1 cellular context compared by ENCODE assay signal in the genomic region with DNA sequence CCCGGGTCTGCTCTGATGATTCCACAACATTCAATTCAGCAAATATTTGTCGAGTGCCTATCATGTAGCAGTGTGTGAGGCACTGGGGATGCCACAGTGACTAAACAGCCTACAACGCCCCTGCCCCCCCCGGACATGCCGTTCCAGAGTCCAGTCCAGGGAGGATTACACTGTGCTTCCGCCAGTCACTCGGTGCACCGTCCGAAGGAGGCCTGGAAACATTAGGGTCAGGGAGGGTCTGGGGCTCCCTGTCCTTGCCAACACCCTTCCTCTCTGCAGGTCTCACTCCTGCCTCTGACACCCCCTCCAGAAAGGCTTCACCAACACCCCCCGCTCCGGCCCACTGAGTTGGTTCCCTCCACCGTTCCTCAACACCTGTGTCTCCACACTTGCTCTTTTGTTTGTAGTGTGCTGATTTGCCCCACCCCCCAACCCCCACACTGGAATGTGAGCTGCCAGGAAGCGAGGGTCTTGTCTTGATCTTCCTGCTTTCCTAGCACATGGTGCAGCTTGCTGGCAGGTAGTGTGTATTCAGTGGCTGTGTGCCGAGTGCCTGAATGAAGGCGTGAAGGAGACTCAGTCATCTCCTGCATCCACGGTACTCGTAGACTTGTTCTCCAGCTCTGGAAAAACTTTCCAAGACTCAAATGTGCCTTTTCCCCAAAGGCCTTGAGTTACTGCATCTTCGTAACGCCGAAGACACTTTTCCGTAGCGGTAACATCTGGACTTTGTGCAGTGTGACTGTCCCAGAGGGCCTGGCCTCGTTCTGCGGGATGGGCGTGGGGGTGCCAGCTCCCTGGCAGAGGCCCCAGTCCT.
TF ChIP-seq lines count a peak whose summit lies in the region.

No MANE protein-coding gene starts in this region.

TF ChIP-seq in GM23338, 12 proteins besides CTCF, POLR2A, EP300 and RAD21 (continued from another document):
- TF ChIP-seq ZNF462 (CRISPR knock-in tag; IDR thresholded peaks at IDR 0.05) (0 out of 2 replicates have a peak, but pooled peaks have one; percentile 28), STAT1 (IDR thresholded peaks at IDR 0.05; ENCODE audit: unreplicated experiment) (no peak), ZNF114 (CRISPR knock-in tag; IDR thresholded peaks at IDR 0.05) (no peak), ETS1 (IDR thresholded peaks at IDR 0.05) (no peak), CREB1 (CRISPR knock-in tag; IDR thresholded peaks at IDR 0.05; ENCODE audit: low read depth) (no peak), EZH2 (IDR thresholded peaks at IDR 0.05; ENCODE audit: low read depth, unreplicated experiment) (no peak)
- TF ChIP-seq, protein P1, sequence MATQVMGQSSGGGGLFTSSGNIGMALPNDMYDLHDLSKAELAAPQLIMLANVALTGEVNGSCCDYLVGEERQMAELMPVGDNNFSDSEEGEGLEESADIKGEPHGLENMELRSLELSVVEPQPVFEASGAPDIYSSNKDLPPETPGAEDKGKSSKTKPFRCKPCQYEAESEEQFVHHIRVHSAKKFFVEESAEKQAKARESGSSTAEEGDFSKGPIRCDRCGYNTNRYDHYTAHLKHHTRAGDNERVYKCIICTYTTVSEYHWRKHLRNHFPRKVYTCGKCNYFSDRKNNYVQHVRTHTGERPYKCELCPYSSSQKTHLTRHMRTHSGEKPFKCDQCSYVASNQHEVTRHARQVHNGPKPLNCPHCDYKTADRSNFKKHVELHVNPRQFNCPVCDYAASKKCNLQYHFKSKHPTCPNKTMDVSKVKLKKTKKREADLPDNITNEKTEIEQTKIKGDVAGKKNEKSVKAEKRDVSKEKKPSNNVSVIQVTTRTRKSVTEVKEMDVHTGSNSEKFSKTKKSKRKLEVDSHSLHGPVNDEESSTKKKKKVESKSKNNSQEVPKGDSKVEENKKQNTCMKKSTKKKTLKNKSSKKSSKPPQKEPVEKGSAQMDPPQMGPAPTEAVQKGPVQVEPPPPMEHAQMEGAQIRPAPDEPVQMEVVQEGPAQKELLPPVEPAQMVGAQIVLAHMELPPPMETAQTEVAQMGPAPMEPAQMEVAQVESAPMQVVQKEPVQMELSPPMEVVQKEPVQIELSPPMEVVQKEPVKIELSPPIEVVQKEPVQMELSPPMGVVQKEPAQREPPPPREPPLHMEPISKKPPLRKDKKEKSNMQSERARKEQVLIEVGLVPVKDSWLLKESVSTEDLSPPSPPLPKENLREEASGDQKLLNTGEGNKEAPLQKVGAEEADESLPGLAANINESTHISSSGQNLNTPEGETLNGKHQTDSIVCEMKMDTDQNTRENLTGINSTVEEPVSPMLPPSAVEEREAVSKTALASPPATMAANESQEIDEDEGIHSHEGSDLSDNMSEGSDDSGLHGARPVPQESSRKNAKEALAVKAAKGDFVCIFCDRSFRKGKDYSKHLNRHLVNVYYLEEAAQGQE (IDR thresholded peaks at IDR 0.05; ENCODE audit: unreplicated experiment), result no peak
